ENCODE assay signal across 12 cellular contexts in the genomic region with DNA sequence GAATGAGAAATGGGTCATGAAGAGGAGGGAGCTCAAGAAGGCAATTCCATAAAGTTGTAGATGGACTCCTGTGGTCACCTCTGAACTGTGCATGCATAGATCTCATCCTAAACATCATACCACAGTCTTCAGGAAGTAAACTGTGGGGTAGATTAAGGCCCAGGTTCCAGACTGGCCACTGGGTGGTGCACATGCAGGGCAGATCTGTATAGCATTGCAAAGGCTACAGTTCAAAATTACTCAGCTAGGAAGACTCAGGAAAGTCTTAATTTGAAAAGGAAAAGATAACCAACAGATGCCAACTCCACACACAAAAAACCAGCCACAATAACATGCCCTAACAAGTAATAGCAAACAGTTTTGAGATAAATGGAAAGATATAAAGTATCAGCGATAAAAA. TPM values are rescaled to one million over a fixed set of nuclear protein-coding genes. Genes with fewer than 3 reads are reported as not detected.
DNase-seq lines count a peak whose midpoint lies in the region; ATAC-seq and TF ChIP-seq lines count a peak whose summit lies in the region.
"Had no signal": no experiment of that assay in that cellular context is flagged by ENCODE, and none has a peak within 500 bp of the region (broad histone marks: within the 10 kb centered on the region; RNA-seq: fewer than 3 reads in every experiment).

No MANE protein-coding gene starts in this region.

- H3K27me3 Mint-ChIP-seq in activated CD8-positive, alpha-beta T cell treated with anti-CD3 and anti-CD28 coated beads, Interleukin-2, amount 10 ng/mL, durations not matched to agents 7 days and 5 days (ENCODE audit: low read depth), result peaks cover 6% of the 10 kb centered on the region

- POLR2A ChIA-PET in activated CD8-positive, alpha-beta T cell treated with anti-CD3 and anti-CD28 coated beads, Interleukin-2, amount 10 ng/mL, durations not matched to agents 7 days and 5 days (lab: Charles Lee), result no interaction called here

- H3K36me3 ChIP-seq in kidney epithelial cell (ENCODE audit: control insufficient read depth, insufficient read depth, low read length), result no peaks in the 10 kb centered on the region

- no peak overlapping the region for H3K4me3 Mint-ChIP-seq in activated CD8-positive, alpha-beta T cell treated with anti-CD3 and anti-CD28 coated beads, Interleukin-2, amount 10 ng/mL, durations not matched to agents 7 days and 5 days
- H3K4me3 Mint-ChIP-seq: memory B cell had no signal

- H3K27me3 ChIP-seq in kidney epithelial cell (ENCODE audit: control insufficient read depth, insufficient read depth, low read length), result no peaks in the 10 kb centered on the region

- peaks cover 12% of the 10 kb centered on the region for H3K9me3 Mint-ChIP-seq in activated CD8-positive, alpha-beta T cell treated with anti-CD3 and anti-CD28 coated beads, Interleukin-2, amount 10 ng/mL, durations not matched to agents 7 days and 5 days (ENCODE audit: insufficient read depth)

- CTCF ChIA-PET in activated CD8-positive, alpha-beta T cell treated with anti-CD3 and anti-CD28 coated beads, Interleukin-2, amount 10 ng/mL, durations not matched to agents 7 days and 5 days (lab: Charles Lee), result no interaction called here

- no peak for ATAC-seq in GM19455 (IDR thresholded peaks at IDR 0.05; ENCODE audit: unreplicated experiment)
- ATAC-seq in activated CD8-positive, alpha-beta T cell treated with anti-CD3 and anti-CD28 coated beads, Interleukin-2, amount 10 ng/mL, durations not matched to agents 7 days and 5 days, result no peak
- ATAC-seq in HG02884 (IDR thresholded peaks at IDR 0.05; ENCODE audit: unreplicated experiment), result no peak
- ATAC-seq: right cardiac atrium had no signal

- H3K27ac Mint-ChIP-seq in activated CD8-positive, alpha-beta T cell treated with anti-CD3 and anti-CD28 coated beads, Interleukin-2, amount 10 ng/mL, durations not matched to agents 7 days and 5 days, result no peak overlapping the region
- H3K27ac Mint-ChIP-seq: memory B cell had no signal

- no peaks in the 10 kb centered on the region for H3K36me3 Mint-ChIP-seq in activated CD8-positive, alpha-beta T cell treated with anti-CD3 and anti-CD28 coated beads, Interleukin-2, amount 10 ng/mL, durations not matched to agents 7 days and 5 days (ENCODE audit: low read depth)

- H3K4me3 ChIP-seq in kidney epithelial cell (ENCODE audit: low read depth, low read length), result no peak overlapping the region

- peak; percentile 39 for TF ChIP-seq CTCF in kidney epithelial cell (IDR thresholded peaks at IDR 0.05; ENCODE audit: insufficient read depth, low read length, poor library complexity, severe bottlenecking)

- DNase-seq in EL (peak; percentile 23), HT-29 (ENCODE audit: low spot score) (peak; percentile 26), amniotic epithelial cell (ENCODE audit: low read depth) (peak; percentile 24), kidney epithelial cell (ENCODE audit: low read depth) (no peak)
- DNase-seq in activated CD8-positive, alpha-beta T cell treated with anti-CD3 and anti-CD28 coated beads, Interleukin-2, amount 10 ng/mL, durations not matched to agents 7 days and 5 days, result no peak
- DNase-seq: NCI-H2227 treated with DMSO at 0.1 percent for 48 hours, right cardiac atrium had no signal

- no peaks in the 10 kb centered on the region for H3K4me1 Mint-ChIP-seq in activated CD8-positive, alpha-beta T cell treated with anti-CD3 and anti-CD28 coated beads, Interleukin-2, amount 10 ng/mL, durations not matched to agents 7 days and 5 days (ENCODE audit: low read depth)
- H3K4me1 Mint-ChIP-seq: memory B cell had no signal

RNA-seq across cellular contexts. Expression of a gene that starts 20.3 kb away (rescaled TPM):
- not detected in 2 replicates for total RNA-seq in HT-29 (2014; rRNA removed; shearing (Covaris generic))
- 0.04 and 0.27 TPM in 2 replicates for total RNA-seq in kidney epithelial cell
- not detected for total RNA-seq in activated CD8-positive, alpha-beta T cell treated with anti-CD3 and anti-CD28 coated beads, Interleukin-2, amount 10 ng/mL, durations not matched to agents 7 days and 5 days
- total RNA-seq: activated CD8-positive, alpha-beta memory T cell treated with anti-CD3 and anti-CD28 coated beads for 36 hours; G401 had no signal

Comparison
In these comparisons a context has a peak if more than half of its experiments do, and no peak if none do; other contexts are left out.
1. DNase-seq: peak in EL (single experiment), HT-29 (single experiment) and amniotic epithelial cell (single experiment); none in kidney epithelial cell (single experiment) and activated CD8-positive, alpha-beta T cell treated with anti-CD3 and anti-CD28 coated beads, Interleukin-2, amount 10 ng/mL, durations not matched to agents 7 days and 5 days (single experiment).